Comparison of ENCODE assay signal across 17 cellular contexts in genomic region chr12:82757611-82758010, GRCh38.
DNase-seq lines count a peak whose midpoint lies in the region; ATAC-seq and TF ChIP-seq lines count a peak whose summit lies in the region.
"Had no signal": no experiment of that assay in that cellular context is flagged by ENCODE, and none has a peak within 500 bp of the region (broad histone marks: within the 10 kb centered on the region; RNA-seq: fewer than 3 reads in every experiment).

No MANE protein-coding gene starts in this region.

- peaks cover 3% of the 10 kb centered on the region for H3K79me2 ChIP-seq in neural progenitor cell (ENCODE audit: low read depth)

- no peaks in the 10 kb centered on the region for H4K20me1 ChIP-seq in neural progenitor cell (ENCODE audit: low read depth)

- peaks cover 2% of the 10 kb centered on the region for H3K9me3 Mint-ChIP-seq in neural progenitor cell
- H3K9me3 Mint-ChIP-seq: CD4-positive, alpha-beta T cell; H9 had no signal

- H3K4me2 ChIP-seq in neural progenitor cell = peak overlapping the region; percentile 48

- DNase-seq in HAP-1 (ENCODE audit: low spot score in 2 of 2) = peak; percentile 25 to 76
- peak; percentile 61 for DNase-seq in adipocyte (ENCODE audit: low read depth)
- DNase-seq in fibroblast of the aortic adventitia (ENCODE audit: low read depth) = peak; percentile 20
- DNase-seq in neural progenitor cell (ENCODE audit: low spot score) = no peak
- DNase-seq in HT-29 (ENCODE audit: low spot score) = no peak
- DNase-seq in GM20000 (ENCODE audit: low spot score) = no peak
- DNase-seq: ACHN; C1 segment of cervical spinal cord; Calu3; CD4-positive, alpha-beta T cell; DMS 273 treated with DMSO at 0.1 percent for 48 hours; GOT3; H9 had no signal

- H3K36me3 ChIP-seq in HAP-1 (replicated peaks) = no peaks in the 10 kb centered on the region
- no peaks in the 10 kb centered on the region for H3K36me3 ChIP-seq in adipocyte (ENCODE audit: control insufficient read depth, insufficient read depth, low read length, severe bottlenecking)
- H3K36me3 ChIP-seq in neural progenitor cell = no peaks in the 10 kb centered on the region

- H3K4me3 ChIP-seq in HAP-1 = no peak overlapping the region
- H3K4me3 ChIP-seq in adipocyte (ENCODE audit: low read length) = peak overlapping the region; percentile 41
- no peak overlapping the region for H3K4me3 ChIP-seq in fibroblast of the aortic adventitia (ENCODE audit: low read depth, low read length)
- no peak overlapping the region for H3K4me3 ChIP-seq in neural progenitor cell
- H3K4me3 ChIP-seq: GM12878 had no signal

- peaks cover 2% of the 10 kb centered on the region for H3K36me3 Mint-ChIP-seq in neural progenitor cell

- peaks cover 7% of the 10 kb centered on the region for H3F3A ChIP-seq in neural progenitor cell (ENCODE audit: low read depth)

- H3K27me3 ChIP-seq in HAP-1 (ENCODE audit: low read depth) = no peaks in the 10 kb centered on the region
- H3K27me3 ChIP-seq in adipocyte (replicated peaks; ENCODE audit: control insufficient read depth, insufficient read depth, low read length) = no peaks in the 10 kb centered on the region
- no peaks in the 10 kb centered on the region for H3K27me3 ChIP-seq in neural progenitor cell

- ATAC-seq in GM19035 (IDR thresholded peaks at IDR 0.05; ENCODE audit: unreplicated experiment) (no peak), HG02571 (IDR thresholded peaks at IDR 0.05; ENCODE audit: unreplicated experiment) (no peak)
- ATAC-seq: GM12878 had no signal

- H3K27me3 Mint-ChIP-seq in neural progenitor cell (ENCODE audit: insufficient read depth, low read depth) = peaks cover 2% of the 10 kb centered on the region
- H3K27me3 Mint-ChIP-seq: B cell; CD4-positive, alpha-beta T cell had no signal

- no peak overlapping the region for H3K27ac ChIP-seq in neural progenitor cell

- no peak overlapping the region for H2AFZ ChIP-seq in neural progenitor cell (replicated peaks)

- no peak for TF ChIP-seq CTCF in fibroblast of the aortic adventitia (IDR thresholded peaks at IDR 0.05; ENCODE audit: insufficient read depth, low read length)
- TF ChIP-seq CTCF in neural progenitor cell (IDR thresholded peaks at IDR 0.05) = no peak
- TF ChIP-seq CTCF in GM20000 (IDR thresholded peaks at IDR 0.05; ENCODE audit: extremely low read depth, missing control alignments) = no peak

- in situ Hi-C loops in HAP-1 (cut with MboI; ENCODE audit: low sequenced_read_pairs) = no loop called here

- no peak overlapping the region for H3K4me3 Mint-ChIP-seq in neural progenitor cell
- H3K4me3 Mint-ChIP-seq: B cell; CD4-positive, alpha-beta T cell; H9 had no signal

- H3K4me1 ChIP-seq in HAP-1 = peaks cover 22% of the 10 kb centered on the region
- H3K4me1 ChIP-seq in adipocyte (ENCODE audit: control insufficient read depth, insufficient read depth, low read length) = peaks cover 35% of the 10 kb centered on the region
- H3K4me1 ChIP-seq in neural progenitor cell = peaks cover 27% of the 10 kb centered on the region

- H3K4me1 Mint-ChIP-seq in neural progenitor cell = peaks cover 26% of the 10 kb centered on the region
- H3K4me1 Mint-ChIP-seq: B cell had no signal

- no peak overlapping the region for H3K9ac ChIP-seq in adipocyte (ENCODE audit: low read length)
- no peak overlapping the region for H3K9ac ChIP-seq in neural progenitor cell

- H3K9me3 ChIP-seq in HAP-1 (no peaks in the 10 kb centered on the region), adipocyte (ENCODE audit: control insufficient read depth, low read length) (no peaks in the 10 kb centered on the region), neural progenitor cell (ENCODE audit: low read depth) (no peaks in the 10 kb centered on the region)

- no peak overlapping the region for H3K27ac Mint-ChIP-seq in neural progenitor cell
- H3K27ac Mint-ChIP-seq: B cell; CD4-positive, alpha-beta T cell; H9 had no signal

Comparison
In these comparisons a context has a peak if more than half of its experiments do, and no peak if none do; other contexts are left out.
1. DNase-seq: peak in HAP-1 (2 of 2), adipocyte (single experiment) and fibroblast of the aortic adventitia (single experiment); none in neural progenitor cell (single experiment), HT-29 (single experiment) and GM20000 (single experiment).